Comparison of ENCODE assay signal across 1 cellular context in the genomic region with DNA sequence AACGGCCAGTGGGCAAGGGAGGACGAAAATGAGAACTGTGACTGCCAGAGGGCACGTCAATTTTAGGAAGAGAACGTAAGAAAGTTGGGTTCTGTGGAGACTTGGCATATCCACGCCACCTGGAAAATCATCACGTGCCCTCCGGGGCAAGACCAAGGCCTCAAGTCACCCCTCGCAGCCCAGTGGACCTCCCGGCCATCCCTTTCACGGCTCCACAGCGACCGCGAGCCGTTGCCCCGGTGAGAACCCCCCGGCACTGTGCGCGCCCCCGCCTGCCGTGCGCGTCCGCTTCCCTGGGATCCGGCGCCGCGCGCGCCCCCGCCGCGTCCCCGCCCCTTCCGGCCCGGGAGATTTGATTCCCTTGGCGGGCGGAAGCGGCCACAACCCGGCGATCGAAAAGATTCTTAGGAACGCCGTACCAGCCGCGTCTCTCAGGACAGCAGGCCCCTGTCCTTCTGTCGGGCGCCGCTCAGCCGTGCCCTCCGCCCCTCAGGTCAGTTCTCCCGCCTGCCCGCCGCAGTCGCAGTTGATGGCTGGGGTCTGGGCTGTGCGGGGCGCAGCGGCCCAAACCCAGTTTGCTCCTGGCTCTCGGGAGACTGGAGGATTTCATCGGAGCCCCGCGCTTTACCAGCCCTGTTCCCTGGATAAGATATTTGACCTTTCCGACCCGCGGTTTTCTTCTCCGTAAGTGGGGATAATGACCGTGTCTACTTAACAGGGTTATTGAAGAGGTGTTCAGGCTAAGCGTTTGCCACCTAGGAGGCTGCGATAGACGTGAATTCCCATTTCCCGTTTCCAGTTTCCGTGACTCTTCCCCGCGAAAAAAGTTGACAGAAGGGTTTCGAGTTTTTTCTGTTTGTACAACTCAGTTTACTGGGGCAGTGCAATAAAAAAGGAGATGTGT.
TF ChIP-seq lines count a peak whose summit lies in the region.

A gene (plus strand): TSS at position 381 of the 904 bp plus-strand sequence. CDS start 8,787 bp downstream, outside the sequence.

TF ChIP-seq in HepG2, 621 proteins besides CTCF, POLR2A, EP300 and RAD21 (continued from another document and continues in another):
- TF ChIP-seq, protein P1, sequence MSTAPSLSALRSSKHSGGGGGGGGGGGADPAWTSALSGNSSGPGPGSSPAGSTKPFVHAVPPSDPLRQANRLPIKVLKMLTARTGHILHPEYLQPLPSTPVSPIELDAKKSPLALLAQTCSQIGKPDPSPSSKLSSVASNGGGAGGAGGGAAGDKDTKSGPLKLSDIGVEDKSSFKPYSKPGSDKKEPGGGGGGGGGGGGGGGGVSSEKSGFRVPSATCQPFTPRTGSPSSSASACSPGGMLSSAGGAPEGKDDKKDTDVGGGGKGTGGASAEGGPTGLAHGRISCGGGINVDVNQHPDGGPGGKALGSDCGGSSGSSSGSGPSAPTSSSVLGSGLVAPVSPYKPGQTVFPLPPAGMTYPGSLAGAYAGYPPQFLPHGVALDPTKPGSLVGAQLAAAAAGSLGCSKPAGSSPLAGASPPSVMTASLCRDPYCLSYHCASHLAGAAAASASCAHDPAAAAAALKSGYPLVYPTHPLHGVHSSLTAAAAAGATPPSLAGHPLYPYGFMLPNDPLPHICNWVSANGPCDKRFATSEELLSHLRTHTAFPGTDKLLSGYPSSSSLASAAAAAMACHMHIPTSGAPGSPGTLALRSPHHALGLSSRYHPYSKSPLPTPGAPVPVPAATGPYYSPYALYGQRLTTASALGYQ (CRISPR knock-in tag; IDR thresholded peaks at IDR 0.05) = peak; percentile 45
- TF ChIP-seq THAP11 (CRISPR knock-in tag; IDR thresholded peaks at IDR 0.05) (peak; percentile 77), ZNF451 (CRISPR knock-in tag; IDR thresholded peaks at IDR 0.05) (no peak), ZNF234 (CRISPR knock-in tag; conservative IDR thresholded peaks at IDR 0.05) (no peak), NFE2 (CRISPR knock-in tag; IDR thresholded peaks at IDR 0.05) (no peak), ZNF10 (CRISPR knock-in tag; IDR thresholded peaks at IDR 0.05; ENCODE audit: borderline replicate concordance, low read depth) (no peak), ZNF570 (CRISPR knock-in tag; IDR thresholded peaks at IDR 0.05; ENCODE audit: borderline replicate concordance) (no peak), RNF2 (conservative IDR thresholded peaks at IDR 0.05; ENCODE audit: low read depth) (no peak), CEBPB (IDR thresholded peaks at IDR 0.05; ENCODE audit: borderline replicate concordance, low read depth, low read length) (no peak), SOX13 (IDR thresholded peaks at IDR 0.05) (no peak), SOX13 (CRISPR knock-in tag; conservative IDR thresholded peaks at IDR 0.05 in 1 of 2, IDR thresholded peaks at IDR 0.05 in 1 of 2) (no peak), SAFB2 (CRISPR knock-in tag; IDR thresholded peaks at IDR 0.05; ENCODE audit: borderline replicate concordance, low read depth) (no peak), PLRG1 (conservative IDR thresholded peaks at IDR 0.05) (no peak), POLR2AphosphoS5 (IDR thresholded peaks at IDR 0.05; ENCODE audit: low read depth, low read length) (peak; percentile 75), ADNP (CRISPR knock-in tag; IDR thresholded peaks at IDR 0.05) (no peak), FOXP1 (IDR thresholded peaks at IDR 0.05) (no peak), FOXP1 (CRISPR knock-in tag; IDR thresholded peaks at IDR 0.05) (no peak), ZFP36L1 (CRISPR knock-in tag; IDR thresholded peaks at IDR 0.05) (peak; percentile 90; the same call in 1 of the 2 replicates), SMYD3 (CRISPR knock-in tag; IDR thresholded peaks at IDR 0.05) (peak; percentile 67; the same call in 1 of the 2 replicates)
- TF ChIP-seq, protein P2, sequence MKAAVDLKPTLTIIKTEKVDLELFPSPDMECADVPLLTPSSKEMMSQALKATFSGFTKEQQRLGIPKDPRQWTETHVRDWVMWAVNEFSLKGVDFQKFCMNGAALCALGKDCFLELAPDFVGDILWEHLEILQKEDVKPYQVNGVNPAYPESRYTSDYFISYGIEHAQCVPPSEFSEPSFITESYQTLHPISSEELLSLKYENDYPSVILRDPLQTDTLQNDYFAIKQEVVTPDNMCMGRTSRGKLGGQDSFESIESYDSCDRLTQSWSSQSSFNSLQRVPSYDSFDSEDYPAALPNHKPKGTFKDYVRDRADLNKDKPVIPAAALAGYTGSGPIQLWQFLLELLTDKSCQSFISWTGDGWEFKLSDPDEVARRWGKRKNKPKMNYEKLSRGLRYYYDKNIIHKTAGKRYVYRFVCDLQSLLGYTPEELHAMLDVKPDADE (CRISPR knock-in tag; IDR thresholded peaks at IDR 0.05) = no peak
- TF ChIP-seq, protein P3, sequence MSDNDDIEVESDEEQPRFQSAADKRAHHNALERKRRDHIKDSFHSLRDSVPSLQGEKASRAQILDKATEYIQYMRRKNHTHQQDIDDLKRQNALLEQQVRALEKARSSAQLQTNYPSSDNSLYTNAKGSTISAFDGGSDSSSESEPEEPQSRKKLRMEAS (IDR thresholded peaks at IDR 0.05) = peak; percentile 75
- TF ChIP-seq, protein P4, sequence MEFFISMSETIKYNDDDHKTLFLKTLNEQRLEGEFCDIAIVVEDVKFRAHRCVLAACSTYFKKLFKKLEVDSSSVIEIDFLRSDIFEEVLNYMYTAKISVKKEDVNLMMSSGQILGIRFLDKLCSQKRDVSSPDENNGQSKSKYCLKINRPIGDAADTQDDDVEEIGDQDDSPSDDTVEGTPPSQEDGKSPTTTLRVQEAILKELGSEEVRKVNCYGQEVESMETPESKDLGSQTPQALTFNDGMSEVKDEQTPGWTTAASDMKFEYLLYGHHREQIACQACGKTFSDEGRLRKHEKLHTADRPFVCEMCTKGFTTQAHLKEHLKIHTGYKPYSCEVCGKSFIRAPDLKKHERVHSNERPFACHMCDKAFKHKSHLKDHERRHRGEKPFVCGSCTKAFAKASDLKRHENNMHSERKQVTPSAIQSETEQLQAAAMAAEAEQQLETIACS (CRISPR knock-in tag; IDR thresholded peaks at IDR 0.05) = peak; percentile 100
- TF ChIP-seq, protein P5, sequence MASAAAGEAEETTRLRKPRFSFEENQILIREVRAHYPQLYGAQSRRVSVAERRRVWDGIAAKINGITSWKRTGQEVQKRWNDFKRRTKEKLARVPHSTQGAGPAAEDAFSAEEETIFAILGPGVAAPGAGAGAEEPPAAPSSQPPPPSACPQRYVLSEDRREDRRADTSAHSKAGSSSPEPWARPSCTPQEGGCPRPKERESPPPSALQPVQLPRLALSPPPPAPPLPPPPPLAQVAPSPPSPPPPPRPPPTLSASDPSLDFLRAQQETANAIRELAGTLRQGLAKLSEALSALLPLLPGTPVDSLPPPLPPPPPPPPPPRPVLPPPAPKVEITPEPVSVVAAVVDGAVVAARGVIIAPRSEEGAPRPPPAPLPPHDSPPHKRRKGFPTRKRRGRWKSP (CRISPR knock-in tag; IDR thresholded peaks at IDR 0.05) = peak; percentile 90
- TF ChIP-seq, protein P6, sequence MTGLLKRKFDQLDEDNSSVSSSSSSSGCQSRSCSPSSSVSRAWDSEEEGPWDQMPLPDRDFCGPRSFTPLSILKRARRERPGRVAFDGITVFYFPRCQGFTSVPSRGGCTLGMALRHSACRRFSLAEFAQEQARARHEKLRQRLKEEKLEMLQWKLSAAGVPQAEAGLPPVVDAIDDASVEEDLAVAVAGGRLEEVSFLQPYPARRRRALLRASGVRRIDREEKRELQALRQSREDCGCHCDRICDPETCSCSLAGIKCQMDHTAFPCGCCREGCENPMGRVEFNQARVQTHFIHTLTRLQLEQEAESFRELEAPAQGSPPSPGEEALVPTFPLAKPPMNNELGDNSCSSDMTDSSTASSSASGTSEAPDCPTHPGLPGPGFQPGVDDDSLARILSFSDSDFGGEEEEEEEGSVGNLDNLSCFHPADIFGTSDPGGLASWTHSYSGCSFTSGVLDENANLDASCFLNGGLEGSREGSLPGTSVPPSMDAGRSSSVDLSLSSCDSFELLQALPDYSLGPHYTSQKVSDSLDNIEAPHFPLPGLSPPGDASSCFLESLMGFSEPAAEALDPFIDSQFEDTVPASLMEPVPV (CRISPR knock-in tag; IDR thresholded peaks at IDR 0.05) = 0 out of 2 replicates have a peak, but pooled peaks have one; percentile 53
- TF ChIP-seq, protein P7, sequence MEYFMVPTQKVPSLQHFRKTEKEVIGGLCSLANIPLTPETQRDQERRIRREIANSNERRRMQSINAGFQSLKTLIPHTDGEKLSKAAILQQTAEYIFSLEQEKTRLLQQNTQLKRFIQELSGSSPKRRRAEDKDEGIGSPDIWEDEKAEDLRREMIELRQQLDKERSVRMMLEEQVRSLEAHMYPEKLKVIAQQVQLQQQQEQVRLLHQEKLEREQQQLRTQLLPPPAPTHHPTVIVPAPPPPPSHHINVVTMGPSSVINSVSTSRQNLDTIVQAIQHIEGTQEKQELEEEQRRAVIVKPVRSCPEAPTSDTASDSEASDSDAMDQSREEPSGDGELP (IDR thresholded peaks at IDR 0.05; ENCODE audit: borderline replicate concordance, low read depth) = no peak; the same call in 1 of the 2 replicates
- TF ChIP-seq, protein P8, sequence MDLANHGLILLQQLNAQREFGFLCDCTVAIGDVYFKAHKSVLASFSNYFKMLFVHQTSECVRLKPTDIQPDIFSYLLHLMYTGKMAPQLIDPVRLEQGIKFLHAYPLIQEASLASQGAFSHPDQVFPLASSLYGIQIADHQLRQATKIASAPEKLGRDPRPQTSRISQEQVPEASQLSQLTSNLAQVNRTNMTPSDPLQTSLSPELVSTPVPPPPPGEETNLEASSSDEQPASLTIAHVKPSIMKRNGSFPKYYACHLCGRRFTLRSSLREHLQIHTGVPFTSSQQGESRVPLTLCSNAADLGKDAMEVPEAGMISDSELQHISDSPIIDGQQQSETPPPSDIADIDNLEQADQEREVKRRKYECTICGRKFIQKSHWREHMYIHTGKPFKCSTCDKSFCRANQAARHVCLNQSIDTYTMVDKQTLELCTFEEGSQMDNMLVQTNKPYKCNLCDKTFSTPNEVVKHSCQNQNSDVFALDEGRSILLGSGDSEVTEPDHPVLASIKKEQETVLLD (CRISPR knock-in tag; IDR thresholded peaks at IDR 0.05; ENCODE audit: low read depth) = peak; percentile 76; the same call in 1 of the 2 replicates
- TF ChIP-seq, protein P9, sequence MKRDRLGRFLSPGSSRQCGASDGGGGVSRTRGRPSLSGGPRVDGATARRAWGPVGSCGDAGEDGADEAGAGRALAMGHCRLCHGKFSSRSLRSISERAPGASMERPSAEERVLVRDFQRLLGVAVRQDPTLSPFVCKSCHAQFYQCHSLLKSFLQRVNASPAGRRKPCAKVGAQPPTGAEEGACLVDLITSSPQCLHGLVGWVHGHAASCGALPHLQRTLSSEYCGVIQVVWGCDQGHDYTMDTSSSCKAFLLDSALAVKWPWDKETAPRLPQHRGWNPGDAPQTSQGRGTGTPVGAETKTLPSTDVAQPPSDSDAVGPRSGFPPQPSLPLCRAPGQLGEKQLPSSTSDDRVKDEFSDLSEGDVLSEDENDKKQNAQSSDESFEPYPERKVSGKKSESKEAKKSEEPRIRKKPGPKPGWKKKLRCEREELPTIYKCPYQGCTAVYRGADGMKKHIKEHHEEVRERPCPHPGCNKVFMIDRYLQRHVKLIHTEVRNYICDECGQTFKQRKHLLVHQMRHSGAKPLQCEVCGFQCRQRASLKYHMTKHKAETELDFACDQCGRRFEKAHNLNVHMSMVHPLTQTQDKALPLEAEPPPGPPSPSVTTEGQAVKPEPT (CRISPR knock-in tag; IDR thresholded peaks at IDR 0.05; ENCODE audit: low read depth) = 0 out of 2 replicates have a peak, but pooled peaks have one; percentile 64
- TF ChIP-seq, protein P10, sequence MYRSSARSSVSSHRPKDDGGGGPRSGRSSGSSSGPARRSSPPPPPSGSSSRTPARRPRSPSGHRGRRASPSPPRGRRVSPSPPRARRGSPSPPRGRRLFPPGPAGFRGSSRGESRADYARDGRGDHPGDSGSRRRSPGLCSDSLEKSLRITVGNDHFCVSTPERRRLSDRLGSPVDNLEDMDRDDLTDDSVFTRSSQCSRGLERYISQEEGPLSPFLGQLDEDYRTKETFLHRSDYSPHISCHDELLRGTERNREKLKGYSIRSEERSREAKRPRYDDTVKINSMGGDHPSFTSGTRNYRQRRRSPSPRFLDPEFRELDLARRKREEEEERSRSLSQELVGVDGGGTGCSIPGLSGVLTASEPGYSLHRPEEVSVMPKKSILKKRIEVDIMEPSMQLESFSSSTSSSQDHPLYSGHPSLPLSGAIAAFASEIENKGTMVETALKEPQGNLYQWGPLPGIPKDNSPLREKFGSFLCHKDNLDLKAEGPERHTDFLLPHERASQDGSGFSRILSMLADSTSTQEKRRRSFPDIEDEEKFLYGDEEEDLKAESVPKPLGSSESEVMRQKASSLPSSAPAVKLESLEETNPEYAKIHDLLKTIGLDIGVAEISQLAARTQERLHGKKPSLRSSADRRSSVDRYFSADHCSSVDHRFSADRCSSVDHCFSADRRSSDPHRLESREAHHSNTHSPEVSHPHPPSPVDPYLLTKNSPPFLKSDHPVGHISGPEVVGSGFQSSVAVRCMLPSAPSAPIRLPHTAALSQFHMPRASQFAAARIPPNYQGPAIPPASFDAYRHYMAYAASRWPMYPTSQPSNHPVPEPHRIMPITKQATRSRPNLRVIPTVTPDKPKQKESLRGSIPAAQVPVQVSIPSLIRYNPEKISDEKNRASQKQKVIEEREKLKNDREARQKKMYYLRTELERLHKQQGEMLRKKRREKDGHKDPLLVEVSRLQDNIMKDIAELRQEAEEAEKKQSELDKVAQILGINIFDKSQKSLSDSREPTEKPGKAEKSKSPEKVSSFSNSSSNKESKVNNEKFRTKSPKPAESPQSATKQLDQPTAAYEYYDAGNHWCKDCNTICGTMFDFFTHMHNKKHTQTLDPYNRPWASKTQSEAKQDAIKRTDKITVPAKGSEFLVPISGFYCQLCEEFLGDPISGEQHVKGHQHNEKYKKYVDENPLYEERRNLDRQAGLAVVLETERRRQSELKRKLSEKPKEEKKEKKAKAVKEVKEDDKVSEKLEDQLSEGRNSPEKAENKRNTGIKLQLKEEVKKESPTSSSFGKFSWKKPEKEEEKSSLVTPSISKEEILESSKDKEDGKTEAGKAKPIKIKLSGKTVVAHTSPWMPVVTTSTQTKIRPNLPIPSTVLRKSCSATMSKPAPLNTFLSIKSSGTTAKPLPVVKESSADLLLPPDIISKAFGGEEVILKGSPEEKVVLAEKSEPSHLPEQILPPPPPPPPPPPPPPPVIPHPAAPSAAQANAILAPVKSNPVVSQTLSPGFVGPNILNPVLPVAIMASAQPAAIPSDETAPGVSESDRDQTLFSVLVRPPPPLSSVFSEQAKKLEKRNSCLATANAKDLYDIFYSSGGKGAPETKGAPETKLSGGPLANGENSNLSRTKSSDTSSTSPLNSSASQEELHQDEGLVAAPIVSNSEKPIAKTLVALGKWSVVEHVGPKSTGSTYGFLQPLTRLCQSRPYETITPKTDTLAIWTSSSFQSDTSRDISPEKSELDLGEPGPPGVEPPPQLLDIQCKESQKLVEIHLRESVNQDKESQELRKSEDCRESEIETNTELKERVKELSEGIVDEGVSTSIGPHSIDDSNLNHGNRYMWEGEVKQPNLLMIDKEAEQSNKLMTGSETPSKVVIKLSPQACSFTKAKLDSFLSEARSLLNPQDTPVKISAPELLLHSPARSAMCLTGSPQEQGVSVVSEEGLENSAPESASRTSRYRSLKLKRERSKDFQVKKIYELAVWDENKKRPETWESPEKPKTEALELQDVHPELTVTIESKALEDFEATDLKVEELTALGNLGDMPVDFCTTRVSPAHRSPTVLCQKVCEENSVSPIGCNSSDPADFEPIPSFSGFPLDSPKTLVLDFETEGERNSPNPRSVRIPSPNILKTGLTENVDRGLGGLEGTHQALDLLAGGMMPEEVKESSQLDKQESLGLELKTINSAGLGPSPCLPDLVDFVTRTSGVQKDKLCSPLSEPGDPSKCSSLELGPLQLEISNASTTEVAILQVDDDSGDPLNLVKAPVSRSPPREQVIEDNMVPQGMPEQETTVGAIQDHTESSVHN (CRISPR knock-in tag; IDR thresholded peaks at IDR 0.05) = no peak
- TF ChIP-seq, protein P11, sequence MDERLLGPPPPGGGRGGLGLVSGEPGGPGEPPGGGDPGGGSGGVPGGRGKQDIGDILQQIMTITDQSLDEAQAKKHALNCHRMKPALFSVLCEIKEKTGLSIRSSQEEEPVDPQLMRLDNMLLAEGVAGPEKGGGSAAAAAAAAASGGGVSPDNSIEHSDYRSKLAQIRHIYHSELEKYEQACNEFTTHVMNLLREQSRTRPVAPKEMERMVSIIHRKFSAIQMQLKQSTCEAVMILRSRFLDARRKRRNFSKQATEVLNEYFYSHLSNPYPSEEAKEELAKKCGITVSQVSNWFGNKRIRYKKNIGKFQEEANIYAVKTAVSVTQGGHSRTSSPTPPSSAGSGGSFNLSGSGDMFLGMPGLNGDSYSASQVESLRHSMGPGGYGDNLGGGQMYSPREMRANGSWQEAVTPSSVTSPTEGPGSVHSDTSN (CRISPR knock-in tag; IDR thresholded peaks at IDR 0.05) = no peak
